In genomic region chr12:13564266-13564810, GRCh38 we compare ENCODE assay signal across 21 cellular contexts.
DNase-seq lines count a peak whose midpoint lies in the region; ATAC-seq, FAIRE-seq and TF ChIP-seq lines count a peak whose summit lies in the region.
"Had no signal": no experiment of that assay in that cellular context is flagged by ENCODE, and none has a peak within 500 bp of the region (broad histone marks: within the 10 kb centered on the region; RNA-seq: fewer than 3 reads in every experiment).

No MANE protein-coding gene starts in this region.

- H3K36me3 ChIP-seq in kidney (ENCODE audit: control insufficient read depth in 1 of 2, insufficient read depth in 2 of 2, low read length in 2 of 2): no peaks in the 10 kb centered on the region
- H3K36me3 ChIP-seq: BE2C had no signal

- FAIRE-seq in kidney (lab: Jason Lieb, UNC): no peak
- FAIRE-seq: A204.1, D721Med, G401.6, GM12891, GM19239, HTR-8/SVneo had no signal

- no peak for TF ChIP-seq CTCF in kidney (IDR thresholded peaks at IDR 0.05; ENCODE audit: borderline replicate concordance, extremely low read depth, insufficient read depth)

- H3K9ac ChIP-seq in kidney (ENCODE audit: low read length in 2 of 2): no peak overlapping the region

- no peak overlapping the region for H3K27ac ChIP-seq in kidney (ENCODE audit: low read depth in 2 of 2, low read length in 2 of 2)
- H3K27ac ChIP-seq: HL-60 had no signal

- no peaks in the 10 kb centered on the region for H3K9me3 ChIP-seq in kidney (ENCODE audit: control insufficient read depth in 1 of 2, low read length in 2 of 2)
- H3K9me3 ChIP-seq: BE2C, Caco-2 had no signal

- H3K4me3 ChIP-seq in kidney (ENCODE audit: low read length in 2 of 2): no peak overlapping the region

- H3K4me1 ChIP-seq in kidney (ENCODE audit: control insufficient read depth in 1 of 2, insufficient read depth in 1 of 2, low read depth in 1 of 2, low read length in 2 of 2): no peaks in the 10 kb centered on the region
- H3K4me1 ChIP-seq: BE2C, Caco-2 had no signal

- DNase-seq in left ventricle myocardium superior (peak; percentile 18), cardiac septum (ENCODE audit: low spot score) (no peak), HT1080 (ENCODE audit: low read depth) (peak; percentile 20), kidney (peak; percentile 64), kidney glomerular epithelial cell (lab: John Stamatoyannopoulos, UW) (no peak)
- DNase-seq in activated CD4-positive, alpha-beta T cell treated with anti-CD3 and anti-CD28 coated beads for 4 hours: no peak
- DNase-seq: ACHN; BE2C; C1 segment of cervical spinal cord; Caco-2; CD4-positive, alpha-beta T cell; HCEC 1CT; IMR-90 had no signal

- no peak for ATAC-seq in left ventricle myocardium superior
- ATAC-seq in HG02970 (IDR thresholded peaks at IDR 0.05; ENCODE audit: low FRiP score, unreplicated experiment): no peak

- intact Hi-C loops in left ventricle myocardium superior (cut with micrococcal nuclease) (no loop called here), cardiac septum (cut with DNase I) (no loop called here), kidney (cut with DNase I) (no loop called here)

Comparison
In these comparisons a context has a peak if more than half of its experiments do, and no peak if none do; other contexts are left out.
1. DNase-seq: peak in left ventricle myocardium superior (single experiment), HT1080 (single experiment) and kidney (single experiment); none in cardiac septum (single experiment), kidney glomerular epithelial cell (single experiment) and activated CD4-positive, alpha-beta T cell treated with anti-CD3 and anti-CD28 coated beads for 4 hours (0 of 2).